Comparison of ENCODE assay signal across 9 cellular contexts in the genomic region with DNA sequence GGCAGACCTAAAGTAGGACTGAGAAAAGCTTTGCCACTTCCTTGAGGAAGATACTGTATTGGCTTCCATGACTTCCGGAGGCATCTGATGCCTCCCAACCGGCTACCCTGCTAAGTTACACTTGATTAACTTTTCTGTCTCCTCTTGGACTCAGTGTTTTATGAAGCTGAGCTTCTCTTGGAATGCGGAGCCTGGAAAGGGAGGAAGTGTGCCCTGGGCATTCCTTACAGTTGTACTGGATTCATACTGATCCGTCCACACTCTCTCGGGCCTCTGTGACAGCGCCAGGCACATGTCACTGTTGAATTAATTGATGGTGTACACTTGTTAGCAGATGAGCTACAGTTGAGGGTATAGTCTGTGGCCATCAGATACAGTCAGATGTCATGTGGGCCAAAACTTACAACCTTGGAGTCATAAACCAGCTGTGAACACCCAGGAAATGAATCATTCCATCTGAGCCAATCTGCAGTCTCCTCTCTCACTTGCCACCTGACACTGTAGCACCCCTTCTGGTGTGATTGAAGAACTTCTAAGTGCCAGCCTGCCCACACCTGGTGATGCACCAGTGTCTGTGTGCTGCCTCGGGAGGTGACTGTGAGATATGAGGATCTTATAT.
DNase-seq lines count a peak whose midpoint lies in the region; ATAC-seq, FAIRE-seq and TF ChIP-seq lines count a peak whose summit lies in the region.
"Had no signal": no experiment of that assay in that cellular context is flagged by ENCODE, and none has a peak within 500 bp of the region (broad histone marks: within the 10 kb centered on the region; RNA-seq: fewer than 3 reads in every experiment).

No MANE protein-coding gene starts in this region.

- no peaks in the 10 kb centered on the region for H3K9me3 Mint-ChIP-seq in natural killer cell treated with Interleukin-12 subunit alpha and Interleukin-12 subunit beta and Interleukin-15 and Interleukin-18, amount 100 ng/mL, for 72 hours

- no TSS peak for BruUV-seq in HCT116 (replicated peaks; lab: Mats Ljungman, UMichigan)

- no peaks in the 10 kb centered on the region for H4K20me1 ChIP-seq in HCT116 (ENCODE audit: insufficient read depth)

- no peaks in the 10 kb centered on the region for H3K4me1 Mint-ChIP-seq in natural killer cell treated with Interleukin-12 subunit alpha and Interleukin-12 subunit beta and Interleukin-15 and Interleukin-18, amount 100 ng/mL, for 72 hours (ENCODE audit: low read depth in 2 of 2)

- no peak overlapping the region for H3K4me3 Mint-ChIP-seq in natural killer cell treated with Interleukin-12 subunit alpha and Interleukin-12 subunit beta and Interleukin-15 and Interleukin-18, amount 100 ng/mL, for 72 hours

- TF ChIP-seq POLR2A in HCT116 (IDR thresholded peaks at IDR 0.05; ENCODE audit: borderline replicate concordance, extremely low read depth, insufficient read depth, insufficient read length) = no peak

- H3K27me3 Mint-ChIP-seq in natural killer cell treated with Interleukin-12 subunit alpha and Interleukin-12 subunit beta and Interleukin-15 and Interleukin-18, amount 100 ng/mL, for 72 hours = peaks cover 17% of the 10 kb centered on the region in 2 donors

- H3K27me3 ChIP-seq in HCT116 (ENCODE audit: insufficient read depth, low read length) = no peaks in the 10 kb centered on the region
- H3K27me3 ChIP-seq in effector memory CD4-positive, alpha-beta T cell (replicated peaks; ENCODE audit: control insufficient read depth, insufficient read depth, low read length, poor library complexity, severe bottlenecking) = no peaks in the 10 kb centered on the region
- H3K27me3 ChIP-seq: SJSA1 had no signal

- peak; percentile 38 for TF ChIP-seq RAD21 in HCT116 (IDR thresholded peaks at IDR 0.05; ENCODE audit: low read depth)

- POLR2A ChIA-PET in HCT116 (lab: Charles Lee) = no interaction called here

- intact Hi-C loops in HCT116 (cut with micrococcal nuclease) = loop anchor here (10.0 kb wide), 1 partner anchor 405 kb away; no protein-coding TSS in a partner anchor

- ATAC-seq in HCT116 = peak; percentile 98
- peak; percentile 50 to 62 for ATAC-seq in natural killer cell treated with Interleukin-12 subunit alpha and Interleukin-12 subunit beta and Interleukin-15 and Interleukin-18, amount 100 ng/mL, for 72 hours
- no peak for ATAC-seq in GM21367 (IDR thresholded peaks at IDR 0.05; ENCODE audit: unreplicated experiment)

- H3K4me1 ChIP-seq in HCT116 (ENCODE audit: control insufficient read depth in 1 of 2, insufficient read depth in 2 of 2, low read length in 2 of 2) = peaks cover 8 to 15% of the 10 kb centered on the region in 2 experiments; a peak in 3 of 4 replicates
- H3K4me1 ChIP-seq in effector memory CD4-positive, alpha-beta T cell (ENCODE audit: control insufficient read depth, insufficient read depth, low read length, poor library complexity, severe bottlenecking) = no peaks in the 10 kb centered on the region
- H3K4me1 ChIP-seq: SJSA1 had no signal

- no peak for DNase-seq in GM18507 (ENCODE audit: extremely low spot score, insufficient read length, low read depth)
- peak; percentile 60 for DNase-seq in HCT116 (ENCODE audit: low read depth, low spot score)
- DNase-seq in SW480 (ENCODE audit: low spot score) = peak; percentile 83
- DNase-seq in natural killer cell treated with Interleukin-12 subunit alpha and Interleukin-12 subunit beta and Interleukin-15 and Interleukin-18, amount 100 ng/mL, for 72 hours (ENCODE audit: low spot score) = no peak
- no peak for DNase-seq in effector memory CD4-positive, alpha-beta T cell
- DNase-seq in putamen (ENCODE audit: low spot score) = no peak
- DNase-seq in activated CD8-positive, alpha-beta memory T cell treated with anti-CD3 and anti-CD28 coated beads, Interleukin-2, amount 50 U/mL, for 48 hours = no peak

- no peaks in the 10 kb centered on the region for H3K9me2 ChIP-seq in HCT116 (ENCODE audit: insufficient read depth)

- no peaks in the 10 kb centered on the region for H3K9me3 ChIP-seq in HCT116 (ENCODE audit: control insufficient read depth in 1 of 2, insufficient read depth in 1 of 2, low read depth in 1 of 2, low read length in 2 of 2)
- H3K9me3 ChIP-seq in effector memory CD4-positive, alpha-beta T cell (ENCODE audit: control insufficient read depth, low read length) = no peaks in the 10 kb centered on the region
- H3K9me3 ChIP-seq: SJSA1 had no signal

- peak overlapping the region; percentile 30 for H3K4me2 ChIP-seq in HCT116 (ENCODE audit: low read length)

- FAIRE-seq in GM18507 (lab: Jason Lieb, UNC) = peak; percentile 75

- H3K79me2 ChIP-seq in HCT116 (ENCODE audit: insufficient read depth, low read length) = no peaks in the 10 kb centered on the region

- no peak overlapping the region for H3K27ac ChIP-seq in HCT116 (ENCODE audit: low read depth, low read length)
- H3K27ac ChIP-seq in effector memory CD4-positive, alpha-beta T cell (ENCODE audit: insufficient read depth, low read length, poor library complexity, severe bottlenecking) = no peak overlapping the region
- H3K27ac ChIP-seq: SJSA1 had no signal

- H3K9ac ChIP-seq in HCT116 (ENCODE audit: low read length) = no peak overlapping the region

- H3K27ac Mint-ChIP-seq in natural killer cell treated with Interleukin-12 subunit alpha and Interleukin-12 subunit beta and Interleukin-15 and Interleukin-18, amount 100 ng/mL, for 72 hours = no peak overlapping the region

- no peaks in the 10 kb centered on the region for H3K36me3 Mint-ChIP-seq in natural killer cell treated with Interleukin-12 subunit alpha and Interleukin-12 subunit beta and Interleukin-15 and Interleukin-18, amount 100 ng/mL, for 72 hours

- RAD21 ChIA-PET in HCT116 (lab: Charles Lee; ENCODE audit: low non-redundant PET in 1 of 2, low total read pairs in 2 of 2, uncharacterized antibody in 2 of 2, unreplicated experiment in 2 of 2) = no interaction called here

- CTCF ChIA-PET in HCT116 (lab: Charles Lee) = interaction anchor here (0.7 to 2.9 kb wide), 6 partner anchors 8 to 132 kb away, joined by 3 to 16 read pairs (median 4); partner anchors contain the start of gene FHOD3

- TF ChIP-seq CTCF in HCT116 (IDR thresholded peaks at IDR 0.05 in 2 of 3, conservative IDR thresholded peaks at IDR 0.05 in 1 of 3; ENCODE audit: borderline replicate concordance in 1 of 3, insufficient read depth in 1 of 3, low read depth in 2 of 3, low read length in 2 of 3) = peak in 2 of 3 experiments; percentile 54 to 61; a peak in 4 of 6 replicates

- H3K36me3 ChIP-seq in HCT116 (ENCODE audit: control insufficient read depth in 1 of 2, insufficient read depth in 2 of 2, low read length in 2 of 2) = no peaks in the 10 kb centered on the region
- H3K36me3 ChIP-seq in effector memory CD4-positive, alpha-beta T cell (ENCODE audit: control insufficient read depth, insufficient read depth, low read length) = no peaks in the 10 kb centered on the region
- H3K36me3 ChIP-seq: SJSA1 had no signal

- H3K4me3 ChIP-seq in HCT116 (replicated peaks in 1 of 2; ENCODE audit: low read depth in 1 of 2, low read length in 2 of 2) = no peak overlapping the region
- no peak overlapping the region for H3K4me3 ChIP-seq in effector memory CD4-positive, alpha-beta T cell (ENCODE audit: insufficient read depth, low read depth, low read length, poor library complexity, severe bottlenecking)
- H3K4me3 ChIP-seq: SJSA1 had no signal

- H2AFZ ChIP-seq in HCT116 (ENCODE audit: low read depth, low read length, poor library complexity, severe bottlenecking) = no peak overlapping the region

TF ChIP-seq in HCT116, 20 proteins besides CTCF, POLR2A, EP300 and RAD21 (continues in another document):
- TF ChIP-seq ATF3 (IDR thresholded peaks at IDR 0.05) = no peak
- no peak for TF ChIP-seq ZBTB33 (IDR thresholded peaks at IDR 0.05; ENCODE audit: extremely low read depth, insufficient replicate concordance, low read length)
- TF ChIP-seq, protein P1, sequence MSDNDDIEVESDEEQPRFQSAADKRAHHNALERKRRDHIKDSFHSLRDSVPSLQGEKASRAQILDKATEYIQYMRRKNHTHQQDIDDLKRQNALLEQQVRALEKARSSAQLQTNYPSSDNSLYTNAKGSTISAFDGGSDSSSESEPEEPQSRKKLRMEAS (IDR thresholded peaks at IDR 0.05) = 0 out of 2 replicates have a peak, but pooled peaks have one; percentile 61
- TF ChIP-seq EGR1 (IDR thresholded peaks at IDR 0.05; ENCODE audit: low read depth) = no peak
- no peak for TF ChIP-seq TCF7L2 (IDR thresholded peaks at IDR 0.05; ENCODE audit: borderline replicate concordance, extremely low read depth, insufficient read depth, insufficient read length)
- TF ChIP-seq SIN3A (IDR thresholded peaks at IDR 0.05; ENCODE audit: low read depth) = no peak
- TF ChIP-seq ELF1 (IDR thresholded peaks at IDR 0.05; ENCODE audit: borderline replicate concordance, low read depth) = no peak; the same call in 1 of the 2 replicates
- TF ChIP-seq SRF (IDR thresholded peaks at IDR 0.05; ENCODE audit: low read depth) = no peak
- TF ChIP-seq EZH2 (IDR thresholded peaks at IDR 0.05) = no peak
- peak; percentile 57; the same call in 1 of the 2 replicates for TF ChIP-seq CBX3 (IDR thresholded peaks at IDR 0.05; ENCODE audit: low read depth)
- no peak for TF ChIP-seq CEBPB (IDR thresholded peaks at IDR 0.05; ENCODE audit: low read depth)
- no peak for TF ChIP-seq ZFX (IDR thresholded peaks at IDR 0.05)
- no peak for TF ChIP-seq ZNF274 (IDR thresholded peaks at IDR 0.05; ENCODE audit: low read depth, low read length)
- peak; percentile 62 for TF ChIP-seq JUND (IDR thresholded peaks at IDR 0.05)

Comparison
In these comparisons a context has a peak if more than half of its experiments do, and no peak if none do; other contexts are left out.
1. DNase-seq: peak in HCT116 (single experiment) and SW480 (single experiment); none in GM18507 (single experiment), natural killer cell treated with Interleukin-12 subunit alpha and Interleukin-12 subunit beta and Interleukin-15 and Interleukin-18, amount 100 ng/mL, for 72 hours (single experiment), effector memory CD4-positive, alpha-beta T cell (0 of 3), putamen (single experiment) and activated CD8-positive, alpha-beta memory T cell treated with anti-CD3 and anti-CD28 coated beads, Interleukin-2, amount 50 U/mL, for 48 hours (single experiment).